14 cellular contexts compared by ENCODE assay signal in the genomic region with DNA sequence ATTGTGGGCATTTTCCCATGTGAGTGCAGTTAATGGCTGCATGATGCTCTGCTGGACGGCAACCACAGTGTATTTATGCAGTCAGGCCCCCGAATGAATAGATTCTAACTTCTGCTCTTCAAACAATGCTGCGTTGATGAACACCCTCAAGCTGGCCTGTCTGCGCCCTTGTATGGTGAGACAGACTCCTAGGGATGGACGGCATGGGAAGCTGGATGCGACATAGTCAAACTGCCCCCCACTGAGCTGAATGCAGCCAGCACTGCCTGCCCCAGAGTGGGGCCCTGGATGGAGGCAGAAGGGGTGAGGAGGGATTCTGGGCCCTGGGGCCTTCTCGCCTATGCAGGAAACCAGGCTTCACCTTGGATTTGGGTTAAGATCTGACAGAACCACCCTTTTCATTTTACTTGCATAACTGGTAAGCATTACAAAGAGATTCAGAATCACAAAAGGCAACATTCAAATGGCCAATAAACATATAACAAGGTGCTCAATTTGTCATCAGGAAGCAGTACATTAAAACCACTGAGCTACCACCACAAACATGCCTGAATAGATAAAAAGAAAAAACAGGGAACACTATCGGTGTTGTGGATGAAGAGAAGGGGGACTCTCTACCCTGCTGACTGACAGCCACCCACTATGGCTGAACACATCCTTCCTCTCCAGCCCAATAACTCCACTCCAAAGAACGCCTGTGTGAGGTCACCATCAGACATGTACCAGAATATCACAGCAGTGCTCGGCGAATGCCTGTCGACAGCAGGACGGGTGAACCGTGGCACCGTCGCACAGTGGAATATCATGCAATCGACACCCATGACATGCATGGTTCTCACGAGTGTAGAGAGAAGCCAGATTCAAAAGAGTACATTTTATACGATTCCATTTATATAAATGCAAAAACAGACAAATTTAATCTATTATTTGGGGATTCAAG.
DNase-seq lines count a peak whose midpoint lies in the region; ATAC-seq, FAIRE-seq and TF ChIP-seq lines count a peak whose summit lies in the region.
"Had no signal": no experiment of that assay in that cellular context is flagged by ENCODE, and none has a peak within 500 bp of the region (broad histone marks: within the 10 kb centered on the region; RNA-seq: fewer than 3 reads in every experiment).

No MANE protein-coding gene starts in this region.

- 90% methylated on average over 12 of the region's 19 CpGs; no CpG with 5 or more reads in 1 of the 2 experiments for WGBS in IMR-90 (ENCODE audit: extremely low coverage in 2 of 2, insufficient read length in 1 of 2), 2 experiments
- WGBS in mesenchymal stem cell, result 89% methylated on average over 18 of the region's 19 CpGs
- WGBS in pancreas, 2 donors, result 93 to 95% methylated on average over 19 of the region's 19 CpGs

- H3K9me3 ChIP-seq in IMR-90 (ENCODE audit: control insufficient read depth, insufficient read depth, low read length), result no peaks in the 10 kb centered on the region
- no peaks in the 10 kb centered on the region for H3K9me3 ChIP-seq in mesenchymal stem cell (ENCODE audit: control insufficient read depth, low read length)
- H3K9me3 ChIP-seq in A673 (ENCODE audit: low read depth, low read length, poor library complexity, severe bottlenecking), result no peaks in the 10 kb centered on the region
- H3K9me3 ChIP-seq in pancreas, result no peaks in the 10 kb centered on the region
- H3K9me3 ChIP-seq: body of pancreas had no signal

- H2BK12ac ChIP-seq in mesenchymal stem cell (ENCODE audit: low read length in 2 of 2), result peak overlapping the region; percentile 59 to 84

- H2AFZ ChIP-seq in IMR-90 (replicated peaks; ENCODE audit: low read length, poor library complexity), result no peak overlapping the region
- no peak overlapping the region for H2AFZ ChIP-seq in mesenchymal stem cell (ENCODE audit: low read depth, low read length)

- in situ Hi-C loops in IMR-90 (cut with MboI; ENCODE audit: low sequenced_read_pairs), result no loop called here
- in situ Hi-C loops in brain microvascular endothelial cell (cut with HindIII; ENCODE audit: low pct_ligation_motif_present, low sequenced_read_pairs), result no loop called here

- H3K4me1 ChIP-seq in IMR-90 (ENCODE audit: control insufficient read depth, insufficient read depth, low read length), result peaks cover 32% of the 10 kb centered on the region
- H3K4me1 ChIP-seq in mesenchymal stem cell (ENCODE audit: control insufficient read depth, insufficient read depth, low read depth, low read length), result peaks cover 24% of the 10 kb centered on the region
- H3K4me1 ChIP-seq in A673 (ENCODE audit: insufficient read depth, low read length, poor library complexity, severe bottlenecking), result peaks cover 13% of the 10 kb centered on the region
- H3K4me1 ChIP-seq in pancreas, result peaks cover 32 to 41% (median 33%) of the 10 kb centered on the region in 3 donors

- H3K27me3 ChIP-seq in IMR-90 (ENCODE audit: control insufficient read depth, insufficient read depth, low read length), result no peaks in the 10 kb centered on the region
- H3K27me3 ChIP-seq in brain microvascular endothelial cell (replicated peaks), result no peaks in the 10 kb centered on the region
- H3K27me3 ChIP-seq in mesenchymal stem cell (ENCODE audit: control insufficient read depth in 1 of 2, insufficient read depth in 1 of 2, low read length in 2 of 2), result no peaks in the 10 kb centered on the region
- no peaks in the 10 kb centered on the region for H3K27me3 ChIP-seq in A673 (replicated peaks; ENCODE audit: insufficient read depth, low read depth, low read length, poor library complexity)
- no peaks in the 10 kb centered on the region for H3K27me3 ChIP-seq in pancreas
- H3K27me3 ChIP-seq: body of pancreas had no signal

- H2AK5ac ChIP-seq in IMR-90 (ENCODE audit: low read depth, low read length) (peak overlapping the region; percentile 76), mesenchymal stem cell (ENCODE audit: low read length, severe bottlenecking) (peak overlapping the region; percentile 6)

- H4K8ac ChIP-seq in IMR-90 (ENCODE audit: low read depth in 2 of 2, low read length in 2 of 2) (peak overlapping the region in 1 of 2 experiments; percentile 38; a peak in 1 of 4 replicates), mesenchymal stem cell (ENCODE audit: low read length) (peak overlapping the region; percentile 87)

- ATAC-seq in IMR-90 (ENCODE audit: low read depth) (no peak), GM19023 (IDR thresholded peaks at IDR 0.05; ENCODE audit: unreplicated experiment) (no peak), pancreas (no peak)
- ATAC-seq: body of pancreas had no signal

- CTCF ChIA-PET in IMR-90 (lab: Yijun Ruan, JAX), result interaction anchor here (0.7 to 1.5 kb wide), 2 partner anchors 71 to 80 kb away, joined by 3 to 5 read pairs; no protein-coding TSS in a partner anchor
- CTCF ChIA-PET in A673 (lab: Charles Lee), result no interaction called here

- H3K14ac ChIP-seq in IMR-90 (replicated peaks; ENCODE audit: low read depth, low read length) (peak overlapping the region; percentile 51), mesenchymal stem cell (ENCODE audit: low read length in 2 of 2) (peak overlapping the region in 1 of 2 experiments; percentile 61)

- no peak for FAIRE-seq in pancreas (lab: Jason Lieb, UNC)
- FAIRE-seq: D721Med, islet of Langerhans had no signal

- no peaks in the 10 kb centered on the region for H3K36me3 ChIP-seq in IMR-90 (ENCODE audit: control insufficient read depth, insufficient read depth, low read length)
- H3K36me3 ChIP-seq in brain microvascular endothelial cell (replicated peaks), result no peaks in the 10 kb centered on the region
- peaks cover 0 to 4% of the 10 kb centered on the region in 2 experiments for H3K36me3 ChIP-seq in mesenchymal stem cell (ENCODE audit: control insufficient read depth in 1 of 2, insufficient read depth in 2 of 2, low read depth in 1 of 2, low read length in 2 of 2)
- H3K36me3 ChIP-seq in A673 (ENCODE audit: insufficient read depth, low read length, poor library complexity, severe bottlenecking), result no peaks in the 10 kb centered on the region
- no peaks in the 10 kb centered on the region for H3K36me3 ChIP-seq in pancreas

- TF ChIP-seq CTCF in IMR-90 (conservative IDR thresholded peaks at IDR 0.05; ENCODE audit: low read depth, low read length) (no peak), brain microvascular endothelial cell (IDR thresholded peaks at IDR 0.05; ENCODE audit: low read depth, low read length, missing control alignments) (no peak), A673 (conservative IDR thresholded peaks at IDR 0.05; ENCODE audit: low read depth, low read length) (no peak), pancreas (IDR thresholded peaks at IDR 0.05) (no peak)

- DNase-seq in Daoy (ENCODE audit: low read depth) (peak; percentile 48), IMR-90 (no peak), brain microvascular endothelial cell (peak; percentile 48), mesenchymal stem cell (no peak), A673 (ENCODE audit: low spot score) (no peak), pancreas (no peak)
- no peak for DNase-seq in activated CD8-positive, alpha-beta memory T cell treated with anti-CD3 and anti-CD28 coated beads, Interleukin-2, amount 50 U/mL, for 48 hours
- DNase-seq: body of pancreas, MV-4-11, NCI-H524 had no signal

- H3K79me1 ChIP-seq in IMR-90 (ENCODE audit: low read depth in 1 of 2, low read length in 2 of 2) (peaks cover 30 to 74% of the 10 kb centered on the region in 2 experiments), mesenchymal stem cell (replicated peaks; ENCODE audit: low read length, poor library complexity, severe bottlenecking) (peaks cover 30% of the 10 kb centered on the region)

- H3K4me3 ChIP-seq in IMR-90 (ENCODE audit: insufficient read depth, low read depth, low read length) (no peak overlapping the region), brain microvascular endothelial cell (ENCODE audit: low read depth, low read length) (no peak overlapping the region), mesenchymal stem cell (ENCODE audit: insufficient read depth in 1 of 2, low read depth in 1 of 2, low read length in 2 of 2) (no peak overlapping the region), A673 (ENCODE audit: low read depth, low read length, poor library complexity, severe bottlenecking) (no peak overlapping the region), pancreas (no peak overlapping the region)
- H3K4me3 ChIP-seq: body of pancreas had no signal

- no peak for TF ChIP-seq RAD21 in IMR-90 (IDR thresholded peaks at IDR 0.05; ENCODE audit: low read length)

- H3K18ac ChIP-seq in IMR-90 (ENCODE audit: low read depth, low read length) (peak overlapping the region; percentile 0; the same call in 1 of the 2 replicates), mesenchymal stem cell (ENCODE audit: low read depth in 1 of 2, low read length in 2 of 2) (peak overlapping the region; percentile 34 to 40)

- H3K27ac ChIP-seq in IMR-90 (ENCODE audit: insufficient read depth, low read length), result peak overlapping the region; percentile 19; the same call in 1 of the 2 replicates
- no peak overlapping the region for H3K27ac ChIP-seq in brain microvascular endothelial cell
- H3K27ac ChIP-seq in mesenchymal stem cell (ENCODE audit: low read length, poor library complexity, severe bottlenecking), result no peak overlapping the region
- H3K27ac ChIP-seq in A673 (ENCODE audit: low read depth, low read length, poor library complexity, severe bottlenecking), result no peak overlapping the region
- peak overlapping the region in 1 of 4 donors; percentile 85 for H3K27ac ChIP-seq in pancreas
- H3K27ac ChIP-seq: epithelial cell of prostate had no signal

- H4K5ac ChIP-seq in IMR-90 (ENCODE audit: low read depth, low read length), result peak overlapping the region; percentile 3; the same call in 1 of the 2 replicates

- H3K4ac ChIP-seq in IMR-90 (ENCODE audit: low read depth, low read length) (peak overlapping the region; percentile 58), mesenchymal stem cell (ENCODE audit: low read depth in 1 of 2, low read length in 2 of 2) (peak overlapping the region in 1 of 2 experiments; percentile 83)

- peaks cover 23% of the 10 kb centered on the region for H4K20me1 ChIP-seq in IMR-90 (ENCODE audit: insufficient read depth, low read length)

- H3K23ac ChIP-seq in IMR-90 (ENCODE audit: low read depth, low read length), result peak overlapping the region; percentile 29; the same call in 1 of the 2 replicates
- no peak overlapping the region for H3K23ac ChIP-seq in mesenchymal stem cell (ENCODE audit: low read length in 2 of 2)

- H2AK9ac ChIP-seq in IMR-90 (replicated peaks; ENCODE audit: low read depth, low read length, poor library complexity), result no peak overlapping the region

- BruUV-seq in IMR-90 (replicated peaks; lab: Mats Ljungman, UMichigan), result no TSS peak
- BruUV-seq in A673 (replicated peaks; lab: Mats Ljungman, UMichigan), result no TSS peak

- H2BK20ac ChIP-seq in IMR-90 (ENCODE audit: low read depth, low read length), result peak overlapping the region; percentile 59; the same call in 1 of the 2 replicates

- H2BK5ac ChIP-seq in IMR-90 (ENCODE audit: low read depth, low read length, poor library complexity, severe bottlenecking), result no peak overlapping the region
- peak overlapping the region; percentile 10 for H2BK5ac ChIP-seq in mesenchymal stem cell (ENCODE audit: low read depth, low read length, poor library complexity, severe bottlenecking)

- POLR2A ChIA-PET in IMR-90 (lab: Charles Lee; ENCODE audit: unreplicated experiment) (no interaction called here), A673 (lab: Charles Lee; ENCODE audit: low non-redundant PET) (no interaction called here)

- H3K4me2 ChIP-seq in IMR-90 (ENCODE audit: low read depth, low read length) (no peak overlapping the region), mesenchymal stem cell (ENCODE audit: low read length, poor library complexity, severe bottlenecking) (no peak overlapping the region)

- intact Hi-C loops in IMR-90 (cut with micrococcal nuclease), result no loop called here
- intact Hi-C loops in A673 (cut with micrococcal nuclease; ENCODE audit: unreplicated experiment), result no loop called here
- intact Hi-C loops in pancreas (cut with DNase I), result no loop called here

- H4K91ac ChIP-seq in IMR-90 (ENCODE audit: insufficient read depth, low read depth, low read length) (peak overlapping the region; percentile 54), mesenchymal stem cell (ENCODE audit: low read length) (peak overlapping the region; percentile 73)

- H2BK120ac ChIP-seq in IMR-90 (ENCODE audit: low read depth, low read length) (peak overlapping the region; percentile 43), mesenchymal stem cell (ENCODE audit: low read depth, low read length) (no peak overlapping the region)

- H3K9me1 ChIP-seq in IMR-90 (ENCODE audit: insufficient read depth, low read length), result peaks cover 33% of the 10 kb centered on the region

- no peak overlapping the region for H3K56ac ChIP-seq in IMR-90 (ENCODE audit: extremely low read depth, insufficient read depth, low read length)

- no peak overlapping the region for H3K9ac ChIP-seq in IMR-90 (ENCODE audit: low read depth, low read length)
- no peak overlapping the region for H3K9ac ChIP-seq in mesenchymal stem cell (ENCODE audit: low read length)

- H2BK15ac ChIP-seq in IMR-90 (ENCODE audit: low read depth, low read length) (peak overlapping the region; percentile 72; the same call in 2 of the 3 replicates), mesenchymal stem cell (ENCODE audit: low read depth, poor library complexity, severe bottlenecking) (no peak overlapping the region)

- dilution Hi-C loops in IMR-90 (cut with HindIII; ENCODE audit: low sequenced_read_pairs, unreplicated experiment), result no loop called here

- TF ChIP-seq POLR2A in IMR-90 (IDR thresholded peaks at IDR 0.05; ENCODE audit: low read depth, low read length), result no peak

Comparison
In these comparisons a context has a peak if more than half of its experiments do, and no peak if none do; other contexts are left out.
1. DNase-seq: peak in Daoy (single experiment) and brain microvascular endothelial cell (single experiment); none in IMR-90 (single experiment), mesenchymal stem cell (single experiment), activated CD8-positive, alpha-beta memory T cell treated with anti-CD3 and anti-CD28 coated beads, Interleukin-2, amount 50 U/mL, for 48 hours (single experiment), A673 (single experiment) and pancreas (0 of 6).